In genomic region chr20:35431621-35432429, GRCh38 we compare ENCODE assay signal across 1 cellular context.
TF ChIP-seq lines count a peak whose summit lies in the region.

No MANE protein-coding gene starts in this region.

TF ChIP-seq in HepG2, 621 proteins besides CTCF, POLR2A, EP300 and RAD21 (continued from another document and continues in another):
- TF ChIP-seq ZNF790 (CRISPR knock-in tag; IDR thresholded peaks at IDR 0.05; ENCODE audit: borderline replicate concordance) (no peak), EED (CRISPR knock-in tag; IDR thresholded peaks at IDR 0.05) (no peak), MATR3 (CRISPR knock-in tag; IDR thresholded peaks at IDR 0.05) (no peak), BATF2 (CRISPR knock-in tag; IDR thresholded peaks at IDR 0.05) (no peak), MIER2 (CRISPR knock-in tag; IDR thresholded peaks at IDR 0.05) (no peak), ZNF414 (CRISPR knock-in tag; IDR thresholded peaks at IDR 0.05) (no peak), FOXK2 (IDR thresholded peaks at IDR 0.05) (0 out of 2 replicates have a peak, but pooled peaks have one; percentile 22), REL (CRISPR knock-in tag; conservative IDR thresholded peaks at IDR 0.05) (no peak), MTA1 (CRISPR knock-in tag; IDR thresholded peaks at IDR 0.05; ENCODE audit: borderline replicate concordance) (peak; percentile 27; the same call in 1 of the 2 replicates), E2F1 (CRISPR knock-in tag; IDR thresholded peaks at IDR 0.05) (no peak), AGO2 (optimal IDR thresholded peaks at IDR 0.05; ENCODE audit: low read depth, low read length) (no peak), HBP1 (CRISPR knock-in tag; IDR thresholded peaks at IDR 0.05; ENCODE audit: low read depth) (peak; percentile 31; the same call in 1 of the 2 replicates), CENPX (CRISPR knock-in tag; IDR thresholded peaks at IDR 0.05) (no peak), ZNF609 (CRISPR knock-in tag; IDR thresholded peaks at IDR 0.05; ENCODE audit: borderline replicate concordance) (0 out of 2 replicates have a peak, but pooled peaks have one; percentile 36), ZNF292 (CRISPR knock-in tag; IDR thresholded peaks at IDR 0.05; ENCODE audit: borderline replicate concordance, low read depth) (peak; percentile 92; the same call in 1 of the 2 replicates), FOSL2 (CRISPR knock-in tag; IDR thresholded peaks at IDR 0.05) (peak; percentile 9; the same call in 1 of the 2 replicates), TCF7 (IDR thresholded peaks at IDR 0.05; ENCODE audit: low read depth) (no peak), SOX5 (CRISPR knock-in tag; IDR thresholded peaks at IDR 0.05; ENCODE audit: borderline replicate concordance) (peak; percentile 45; the same call in 1 of the 2 replicates), ZBTB7B (CRISPR knock-in tag; IDR thresholded peaks at IDR 0.05) (peak; percentile 74; the same call in 1 of the 2 replicates), ZNF501 (CRISPR knock-in tag; IDR thresholded peaks at IDR 0.05) (peak; percentile 49), CBX2 (IDR thresholded peaks at IDR 0.05; ENCODE audit: low read depth, low read length) (no peak), CBX2 (CRISPR knock-in tag; IDR thresholded peaks at IDR 0.05; ENCODE audit: low read depth) (no peak), ZNF260 (CRISPR knock-in tag; IDR thresholded peaks at IDR 0.05; ENCODE audit: borderline replicate concordance, low read depth) (no peak), E2F2 (CRISPR knock-in tag; IDR thresholded peaks at IDR 0.05; ENCODE audit: borderline replicate concordance) (no peak), ZNF282 (IDR thresholded peaks at IDR 0.05; ENCODE audit: partially characterized antibody) (no peak), SMC3 (IDR thresholded peaks at IDR 0.05; ENCODE audit: low read length) (no peak), MAF1 (CRISPR knock-in tag; IDR thresholded peaks at IDR 0.05; ENCODE audit: borderline replicate concordance) (no peak), YEATS4 (CRISPR knock-in tag; IDR thresholded peaks at IDR 0.05; ENCODE audit: borderline replicate concordance) (no peak), ZNF75D (CRISPR knock-in tag; IDR thresholded peaks at IDR 0.05; ENCODE audit: borderline replicate concordance) (no peak), SSRP1 (CRISPR knock-in tag; IDR thresholded peaks at IDR 0.05) (peak; percentile 21; the same call in 1 of the 2 replicates), ZNF781 (CRISPR knock-in tag; IDR thresholded peaks at IDR 0.05; ENCODE audit: borderline replicate concordance, not compliant biosample characterization) (peak; percentile 17), ADNP (CRISPR knock-in tag; IDR thresholded peaks at IDR 0.05) (no peak), ATF7-NPFF (CRISPR knock-in tag; IDR thresholded peaks at IDR 0.05; ENCODE audit: low read depth) (no peak), ZNF614 (CRISPR knock-in tag; IDR thresholded peaks at IDR 0.05; ENCODE audit: borderline replicate concordance) (no peak), SMAD9 (CRISPR knock-in tag; IDR thresholded peaks at IDR 0.05) (0 out of 2 replicates have a peak, but pooled peaks have one; percentile 37), SYNCRIP (IDR thresholded peaks at IDR 0.05; ENCODE audit: insufficient read depth, low read depth, low read length) (no peak), MTF2 (CRISPR knock-in tag; IDR thresholded peaks at IDR 0.05; ENCODE audit: borderline replicate concordance) (no peak), UBTF (CRISPR knock-in tag; IDR thresholded peaks at IDR 0.05) (peak; percentile 14; the same call in 1 of the 2 replicates), ARHGAP35 (CRISPR knock-in tag; IDR thresholded peaks at IDR 0.05; ENCODE audit: borderline replicate concordance) (no peak), GABPA (IDR thresholded peaks at IDR 0.05; ENCODE audit: low read depth, low read length) (no peak), GABPA (CRISPR knock-in tag; IDR thresholded peaks at IDR 0.05; ENCODE audit: low read depth) (no peak), ZNF280B (CRISPR knock-in tag; IDR thresholded peaks at IDR 0.05; ENCODE audit: borderline replicate concordance) (peak; percentile 35; the same call in 1 of the 2 replicates), IKZF5 (CRISPR knock-in tag; IDR thresholded peaks at IDR 0.05) (no peak), ZNF274 (CRISPR knock-in tag; IDR thresholded peaks at IDR 0.05) (0 out of 2 replicates have a peak, but pooled peaks have one; percentile 16), ZNF335 (CRISPR knock-in tag; IDR thresholded peaks at IDR 0.05) (no peak; the same call in 1 of the 2 replicates), THAP9 (CRISPR knock-in tag; IDR thresholded peaks at IDR 0.05; ENCODE audit: borderline replicate concordance) (peak; percentile 49), ZSCAN22 (CRISPR knock-in tag; IDR thresholded peaks at IDR 0.05) (no peak)
